In the genomic region with DNA sequence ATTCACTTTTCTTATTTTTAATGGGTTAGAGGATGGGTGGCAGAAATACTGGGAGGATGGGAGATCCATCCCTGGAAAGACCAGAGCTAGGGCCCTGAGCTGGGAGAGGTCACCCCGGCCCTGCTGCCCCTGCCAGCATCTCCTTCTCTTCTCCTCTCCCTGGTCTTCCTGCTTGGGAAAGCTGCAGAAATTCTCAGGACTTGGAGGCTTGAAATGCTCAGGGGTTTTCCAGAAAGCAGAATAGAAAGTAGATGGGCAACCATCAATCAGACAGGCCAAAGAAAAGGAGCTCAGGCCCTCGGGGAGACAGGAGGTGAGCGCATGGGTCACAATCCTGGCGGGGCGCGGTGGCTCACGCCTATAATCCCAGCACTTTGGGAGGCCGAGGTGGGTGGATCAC, we compare ENCODE assay signal across 16 cellular contexts. TPM values are rescaled to one million over a fixed set of nuclear protein-coding genes. Genes with fewer than 3 reads are reported as not detected.
DNase-seq lines count a peak whose midpoint lies in the region; ATAC-seq and TF ChIP-seq lines count a peak whose summit lies in the region.
"Had no signal": no experiment of that assay in that cellular context is flagged by ENCODE, and none has a peak within 500 bp of the region (broad histone marks: within the 10 kb centered on the region; RNA-seq: fewer than 3 reads in every experiment).

No MANE protein-coding gene starts in this region.

- no peak overlapping the region for H2AFZ ChIP-seq in OCI-LY3 (ENCODE audit: low read depth, low read length)

- peak overlapping the region; percentile 40 for H3K4me3 Mint-ChIP-seq in activated T-cell treated with anti-CD3 and anti-CD28 coated beads, Interleukin-2, amount 50 U/mL, for 4 hours
- no peak overlapping the region for H3K4me3 Mint-ChIP-seq in chondrocyte (ENCODE audit: unreplicated experiment)
- H3K4me3 Mint-ChIP-seq in stimulated activated memory B cell treated with anti-CD40 and anti-IgM and Interleukin-4, amounts not matched to agents 10 μg/mL and 1 μg/mL and 100 μg/mL, for 72 hours = peak overlapping the region; percentile 49
- H3K4me3 Mint-ChIP-seq: dendritic cell treated with granulocyte-macrophage colony-stimulating factor and Interleukin-4, amounts not matched to agents 40 ng/mL and 50 ng/mL, for 4 days had no signal

- no peak for ATAC-seq in activated T-cell treated with anti-CD3 and anti-CD28 coated beads, Interleukin-2, amount 50 U/mL, for 4 hours
- no peak for ATAC-seq in stimulated activated memory B cell treated with anti-CD40 and anti-IgM and Interleukin-4, amounts not matched to agents 10 μg/mL and 1 μg/mL and 100 μg/mL, for 72 hours

- no peak for DNase-seq in activated T-cell treated with anti-CD3 and anti-CD28 coated beads, Interleukin-2, amount 50 U/mL, for 4 hours
- DNase-seq in activated T-cell treated with anti-CD3 and anti-CD28 coated beads for 4 hours = no peak
- DNase-seq in chondrocyte (ENCODE audit: low spot score) = peak; percentile 39
- no peak for DNase-seq in ureter (ENCODE audit: low spot score)
- no peak for DNase-seq in stimulated activated CD4-positive, alpha-beta T cell treated with anti-CD3 and anti-CD28 coated beads, Interleukin-4, amount 100 ng/mL, for 1 hour
- no peak for DNase-seq in mesenteric fat pad (ENCODE audit: low spot score)
- DNase-seq: mesenchymal stem cell; NCI-H2081; NCI-H748 treated with DMSO at 0.1 percent for 48 hours; stimulated activated CD4-positive, alpha-beta T cell treated with anti-CD3 and anti-CD28 coated beads, Interleukin-4, amount 100 ng/mL, for 24 hours; SW 1271; upper lobe of left lung had no signal

- no peaks in the 10 kb centered on the region for H3K36me3 ChIP-seq in OCI-LY3 (replicated peaks; ENCODE audit: low read depth, low read length)
- H3K36me3 ChIP-seq: upper lobe of left lung had no signal

- H3K27ac ChIP-seq in OCI-LY3 (ENCODE audit: low read length) = peak overlapping the region; percentile 83

- peaks cover 67% of the 10 kb centered on the region for H3K4me1 Mint-ChIP-seq in activated T-cell treated with anti-CD3 and anti-CD28 coated beads, Interleukin-2, amount 50 U/mL, for 4 hours (ENCODE audit: low read depth)
- H3K4me1 Mint-ChIP-seq in chondrocyte (ENCODE audit: low read depth) = peaks cover 9% of the 10 kb centered on the region
- peaks cover 72% of the 10 kb centered on the region for H3K4me1 Mint-ChIP-seq in stimulated activated memory B cell treated with anti-CD40 and anti-IgM and Interleukin-4, amounts not matched to agents 10 μg/mL and 1 μg/mL and 100 μg/mL, for 72 hours

- TF ChIP-seq CTCF in OCI-LY3 (IDR thresholded peaks at IDR 0.05; ENCODE audit: low read depth, low read length) (no peak), chondrocyte (IDR thresholded peaks at IDR 0.05) (no peak)

- no peak overlapping the region for H3K4me3 ChIP-seq in OCI-LY3 (ENCODE audit: low read length)
- H3K4me3 ChIP-seq: upper lobe of left lung had no signal

- H3K4me1 ChIP-seq in OCI-LY3 (ENCODE audit: low read length) = peaks cover 44% of the 10 kb centered on the region

- H3K4me2 ChIP-seq in OCI-LY3 (ENCODE audit: low read length) = peak overlapping the region; percentile 68

- H3K9me3 Mint-ChIP-seq in activated T-cell treated with anti-CD3 and anti-CD28 coated beads, Interleukin-2, amount 50 U/mL, for 4 hours = no peaks in the 10 kb centered on the region
- H3K9me3 Mint-ChIP-seq in chondrocyte (ENCODE audit: low read depth) = no peaks in the 10 kb centered on the region
- H3K9me3 Mint-ChIP-seq in stimulated activated memory B cell treated with anti-CD40 and anti-IgM and Interleukin-4, amounts not matched to agents 10 μg/mL and 1 μg/mL and 100 μg/mL, for 72 hours = no peaks in the 10 kb centered on the region
- H3K9me3 Mint-ChIP-seq: dendritic cell treated with granulocyte-macrophage colony-stimulating factor and Interleukin-4, amounts not matched to agents 40 ng/mL and 50 ng/mL, for 4 days had no signal

- H4K20me1 ChIP-seq in OCI-LY3 (ENCODE audit: insufficient read depth, low read length) = no peaks in the 10 kb centered on the region

- no peaks in the 10 kb centered on the region for H3K27me3 Mint-ChIP-seq in activated T-cell treated with anti-CD3 and anti-CD28 coated beads, Interleukin-2, amount 50 U/mL, for 4 hours (ENCODE audit: low read depth)
- H3K27me3 Mint-ChIP-seq in chondrocyte (ENCODE audit: low read depth) = no peaks in the 10 kb centered on the region
- H3K27me3 Mint-ChIP-seq in stimulated activated memory B cell treated with anti-CD40 and anti-IgM and Interleukin-4, amounts not matched to agents 10 μg/mL and 1 μg/mL and 100 μg/mL, for 72 hours = no peaks in the 10 kb centered on the region

- no peaks in the 10 kb centered on the region for H3K27me3 ChIP-seq in OCI-LY3 (ENCODE audit: low read depth, low read length)
- H3K27me3 ChIP-seq: upper lobe of left lung had no signal

- peak overlapping the region; percentile 15; the same call in 1 of the 2 replicates for H3K9ac ChIP-seq in OCI-LY3 (ENCODE audit: low read length)

- no peaks in the 10 kb centered on the region for H3K9me3 ChIP-seq in OCI-LY3 (ENCODE audit: insufficient read depth, low read length)
- H3K9me3 ChIP-seq: upper lobe of left lung had no signal

- H3K36me3 Mint-ChIP-seq in activated T-cell treated with anti-CD3 and anti-CD28 coated beads, Interleukin-2, amount 50 U/mL, for 4 hours (ENCODE audit: insufficient read depth) = no peaks in the 10 kb centered on the region
- H3K36me3 Mint-ChIP-seq in chondrocyte (ENCODE audit: low read depth) = no peaks in the 10 kb centered on the region
- no peaks in the 10 kb centered on the region for H3K36me3 Mint-ChIP-seq in stimulated activated memory B cell treated with anti-CD40 and anti-IgM and Interleukin-4, amounts not matched to agents 10 μg/mL and 1 μg/mL and 100 μg/mL, for 72 hours

- H3K79me2 ChIP-seq in OCI-LY3 (ENCODE audit: low read length) = no peaks in the 10 kb centered on the region

- no peak overlapping the region for H3K27ac Mint-ChIP-seq in chondrocyte (ENCODE audit: unreplicated experiment)
- peak overlapping the region; percentile 92 for H3K27ac Mint-ChIP-seq in stimulated activated memory B cell treated with anti-CD40 and anti-IgM and Interleukin-4, amounts not matched to agents 10 μg/mL and 1 μg/mL and 100 μg/mL, for 72 hours
- H3K27ac Mint-ChIP-seq: dendritic cell treated with granulocyte-macrophage colony-stimulating factor and Interleukin-4, amounts not matched to agents 40 ng/mL and 50 ng/mL, for 4 days had no signal

RNA-seq across cellular contexts. Expression of a gene that starts 1.5 kb away (rescaled TPM):
- total RNA-seq in activated T-cell treated with anti-CD3 and anti-CD28 coated beads, Interleukin-2, amount 50 U/mL, for 4 hours = under 1 TPM in 2 of 3 donors, not detected in 1; 0.79 to 0.82 TPM
- total RNA-seq in chondrocyte (not detected in 3 replicates), ureter (1.0 TPM), mesenteric fat pad (not detected)
- total RNA-seq: esophagus mucosa had no signal

RNA-seq across cellular contexts. Expression of a gene that starts 21.5 kb away (rescaled TPM):
- total RNA-seq in activated T-cell treated with anti-CD3 and anti-CD28 coated beads, Interleukin-2, amount 50 U/mL, for 4 hours = 10 to 100 TPM; 23.4 to 51.5 (median 39.1) TPM
- total RNA-seq in chondrocyte (0.56 to 0.94 TPM (median 0.87 TPM) in 3 replicates), ureter (27.8 TPM), mesenteric fat pad (6.4 TPM)

RNA-seq across cellular contexts. Expression of a gene that starts 53.9 kb away (rescaled TPM):
- total RNA-seq in activated T-cell treated with anti-CD3 and anti-CD28 coated beads, Interleukin-2, amount 50 U/mL, for 4 hours = 10 to 100 TPM; 14.2 to 17.6 (median 14.8) TPM
- 3.6 to 6.9 TPM (median 4.7 TPM) in 3 replicates for total RNA-seq in chondrocyte
- total RNA-seq in ureter = 63.6 TPM
- total RNA-seq in mesenteric fat pad = 30.8 TPM

RNA-seq across cellular contexts. Expression of a gene that starts 57.9 kb away (rescaled TPM):
- total RNA-seq in activated T-cell treated with anti-CD3 and anti-CD28 coated beads, Interleukin-2, amount 50 U/mL, for 4 hours = 10 to 100 TPM in 1 of 3 donors, 1 to 10 TPM in 2; 8.3 to 12.3 (median 8.7) TPM
- total RNA-seq in chondrocyte = 5.3 to 8.3 TPM (median 6.5 TPM) in 3 replicates
- total RNA-seq in ureter = 22.5 TPM
- total RNA-seq in mesenteric fat pad = 2.5 TPM
